Comparison of ENCODE assay signal across 8 cellular contexts in genomic region chr9:128505414-128505765, GRCh38. TPM values are rescaled to one million over a fixed set of nuclear protein-coding genes. Genes with fewer than 3 reads are reported as not detected.
DNase-seq lines count a peak whose midpoint lies in the region; ATAC-seq and TF ChIP-seq lines count a peak whose summit lies in the region.

No MANE protein-coding gene starts in this region.

- intact Hi-C loops in heart left ventricle (cut with DNase I), result loop anchor here in 3 of 10 donors (2.0 to 10.0 kb wide), 3 partner anchors 47 to 141 kb away; partner anchors contain the start of genes ODF2 (in 1 of the 3) and SPTAN1 (in 1 of the 3)
- intact Hi-C loops in left ventricle myocardium superior (cut with micrococcal nuclease), result no loop called here
- intact Hi-C loops in adrenal gland (cut with DNase I), result no loop called here
- intact Hi-C loops in upper lobe of right lung (cut with DNase I), result no loop called here

- TF ChIP-seq RAD21 in liver (IDR thresholded peaks at IDR 0.05), result no peak

- TF ChIP-seq POLR2A in heart left ventricle (IDR thresholded peaks at IDR 0.05) (no peak), adrenal gland (IDR thresholded peaks at IDR 0.05) (no peak)

- 23 to 28% (median 26%) methylated on average over 6 of the region's 6 CpGs for WGBS in heart left ventricle, 4 donors
- 16 to 23% (median 19%) methylated on average over 6 of the region's 6 CpGs for WGBS in adrenal gland, 4 donors
- 39% methylated on average over 6 of the region's 6 CpGs for WGBS in liver

- H3K4me1 ChIP-seq in heart left ventricle (peaks cover 0 to 24% (median 19%) of the 10 kb centered on the region in 12 donors), adrenal gland (replicated peaks in 1 of 2) (peaks cover 15 to 25% of the 10 kb centered on the region in 2 donors), liver (ENCODE audit: control insufficient read depth in 4 of 4, insufficient read depth in 4 of 4, low read length in 3 of 4) (peaks cover 2 to 21% (median 17%) of the 10 kb centered on the region in 4 donors), upper lobe of right lung (peaks cover 19% of the 10 kb centered on the region)

- H3K27ac ChIP-seq in heart left ventricle, result peak overlapping the region in 6 of 12 donors; percentile 70 to 90 (median 86)
- H3K27ac ChIP-seq in adrenal gland, result peak overlapping the region; percentile 80 to 92 (median 87)
- H3K27ac ChIP-seq in liver (ENCODE audit: low read depth in 1 of 2, low read length in 2 of 2), result peak overlapping the region in 1 of 2 donors; percentile 85
- peak overlapping the region; percentile 81 for H3K27ac ChIP-seq in upper lobe of right lung

- H3K36me3 ChIP-seq in heart left ventricle (peaks cover 0 to 38% (median 29%) of the 10 kb centered on the region in 9 donors), adrenal gland (replicated peaks in 1 of 2) (peaks cover 0 to 28% of the 10 kb centered on the region in 2 donors), liver (ENCODE audit: control insufficient read depth in 4 of 4, insufficient read depth in 3 of 4, low read depth in 1 of 4, low read length in 3 of 4) (peaks cover 6 to 22% (median 7%) of the 10 kb centered on the region in 4 donors), upper lobe of right lung (peaks cover 19% of the 10 kb centered on the region)

- DNase-seq in heart left ventricle (no peak), left ventricle myocardium superior (no peak), adrenal gland (peak in 3 of 7 donors; percentile 17 to 38 (median 31)), upper lobe of right lung (no peak), SHP77 (lab: John Stamatoyannopoulos, UW) (no peak)
- DNase-seq in activated CD4-positive, alpha-beta T cell treated with anti-CD3 and anti-CD28 coated beads for 1 hour, result no peak

- peak overlapping the region; percentile 45 to 99 (median 78) for H3K4me3 ChIP-seq in heart left ventricle
- H3K4me3 ChIP-seq in adrenal gland, result peak overlapping the region in 3 of 4 donors; percentile 62 to 93 (median 73)
- H3K4me3 ChIP-seq in liver (ENCODE audit: low read depth in 1 of 3, low read length in 3 of 3), result peak overlapping the region; percentile 85 to 93 (median 86)
- H3K4me3 ChIP-seq in upper lobe of right lung, result peak overlapping the region; percentile 64

- H3K9ac ChIP-seq in liver (ENCODE audit: low read depth in 1 of 2, low read length in 2 of 2), result peak overlapping the region in 1 of 2 donors; percentile 59

- H3K27me3 ChIP-seq in heart left ventricle (no peaks in the 10 kb centered on the region), adrenal gland (no peaks in the 10 kb centered on the region), liver (ENCODE audit: control insufficient read depth in 4 of 4, insufficient read depth in 4 of 4, low read length in 3 of 4) (no peaks in the 10 kb centered on the region), upper lobe of right lung (no peaks in the 10 kb centered on the region)

- no peaks in the 10 kb centered on the region for H3K9me3 ChIP-seq in heart left ventricle
- no peaks in the 10 kb centered on the region for H3K9me3 ChIP-seq in adrenal gland (replicated peaks in 1 of 3)
- H3K9me3 ChIP-seq in liver (ENCODE audit: control insufficient read depth in 4 of 4, low read length in 3 of 4), result no peaks in the 10 kb centered on the region
- no peaks in the 10 kb centered on the region for H3K9me3 ChIP-seq in upper lobe of right lung

- TF ChIP-seq CTCF in heart left ventricle (IDR thresholded peaks at IDR 0.05) (no peak), adrenal gland (IDR thresholded peaks at IDR 0.05) (no peak), liver (IDR thresholded peaks at IDR 0.05; ENCODE audit: low read depth, low read length, missing input control) (no peak), upper lobe of right lung (IDR thresholded peaks at IDR 0.05) (no peak)

- no peak for ATAC-seq in heart left ventricle
- no peak for ATAC-seq in left ventricle myocardium superior
- ATAC-seq in upper lobe of right lung, result no peak
- no peak for ATAC-seq in HG02840 (IDR thresholded peaks at IDR 0.05; ENCODE audit: low FRiP score, unreplicated experiment)

TF ChIP-seq in liver, 16 proteins besides CTCF, POLR2A, EP300 and RAD21:
- TF ChIP-seq JUND (IDR thresholded peaks at IDR 0.05), result no peak
- no peak for TF ChIP-seq HNF4G (IDR thresholded peaks at IDR 0.05)
- TF ChIP-seq SP1 (IDR thresholded peaks at IDR 0.05), result no peak
- TF ChIP-seq FOXA2 (IDR thresholded peaks at IDR 0.05), result no peak
- no peak for TF ChIP-seq REST (IDR thresholded peaks at IDR 0.05)
- no peak for TF ChIP-seq EGR1 (IDR thresholded peaks at IDR 0.05; ENCODE audit: low read depth in 2 of 2)
- TF ChIP-seq RXRA (IDR thresholded peaks at IDR 0.05), result no peak
- TF ChIP-seq NR2F2 (IDR thresholded peaks at IDR 0.05), result no peak
- no peak for TF ChIP-seq ATF3 (IDR thresholded peaks at IDR 0.05)
- no peak for TF ChIP-seq TAF1 (conservative IDR thresholded peaks at IDR 0.05)
- TF ChIP-seq HNF4A (conservative IDR thresholded peaks at IDR 0.05), result no peak
- no peak for TF ChIP-seq MAX (IDR thresholded peaks at IDR 0.05)
- TF ChIP-seq YY1 (IDR thresholded peaks at IDR 0.05), result no peak

RNA-seq across cellular contexts. Expression of gene GLE1, which starts 0.9 kb away (rescaled TPM):
- total RNA-seq in heart left ventricle, result 10 to 100 TPM; 17.2 to 23.5 (median 19.9) TPM
- polyA plus RNA-seq in heart left ventricle, result 10 to 100 TPM in 1 of 2 donors, 1 to 10 TPM in 1; 7.5 to 20.3 TPM
- total RNA-seq in left ventricle myocardium superior, result 20.6 TPM
- total RNA-seq in adrenal gland, result 10 to 100 TPM; 23.6 to 81.9 (median 29.6) TPM
- 10 to 100 TPM; 13.1 to 33.4 (median 13.8) TPM for polyA plus RNA-seq in adrenal gland
- 10 to 100 TPM; 15.6 to 19.5 TPM for total RNA-seq in liver
- polyA plus RNA-seq in liver, result 10 to 100 TPM in 1 of 2 donors, 1 to 10 TPM in 1; 5.3 to 10.0 TPM
- 21.8 TPM for total RNA-seq in upper lobe of right lung

RNA-seq across cellular contexts. Expression of gene SPTAN1, which starts 47.0 kb away (rescaled TPM):
- 100 to 1,000 TPM; 218 to 472 (median 285) TPM for total RNA-seq in heart left ventricle
- 100 to 1,000 TPM; 104 to 161 TPM for polyA plus RNA-seq in heart left ventricle
- 244 TPM for total RNA-seq in left ventricle myocardium superior
- total RNA-seq in adrenal gland, result 100 to 1,000 TPM; 172 to 316 (median 227) TPM
- 100 to 1,000 TPM; 167 to 278 (median 252) TPM for polyA plus RNA-seq in adrenal gland
- 10 to 100 TPM; 76.9 to 86.5 TPM for total RNA-seq in liver
- polyA plus RNA-seq in liver, result 10 to 100 TPM; 31.3 to 43.8 TPM
- 358 TPM for total RNA-seq in upper lobe of right lung

RNA-seq across cellular contexts. Expression of gene ODF2, which starts 49.6 kb away (rescaled TPM):
- total RNA-seq in heart left ventricle (10 to 100 TPM; 10.9 to 20.9 (median 13.7) TPM), left ventricle myocardium superior (15.3 TPM), adrenal gland (10 to 100 TPM; 10.2 to 18.3 (median 14.0) TPM), liver (10 to 100 TPM; 19.8 to 21.8 TPM), upper lobe of right lung (17.3 TPM)
- polyA plus RNA-seq in heart left ventricle (10 to 100 TPM in 1 of 2 donors, 1 to 10 TPM in 1; 8.0 to 25.5 TPM), adrenal gland (10 to 100 TPM; 16.6 to 21.6 (median 19.6) TPM), liver (10 to 100 TPM in 1 of 2 donors, 1 to 10 TPM in 1; 5.7 to 13.6 TPM)
